ENCODE assay signal across 8 cellular contexts in genomic region chrX:74613350-74614192, GRCh38. TPM values are rescaled to one million over a fixed set of nuclear protein-coding genes. Genes with fewer than 3 reads are reported as not detected.
DNase-seq lines count a peak whose midpoint lies in the region; ATAC-seq and TF ChIP-seq lines count a peak whose summit lies in the region.

No MANE protein-coding gene starts in this region.

- H3K9ac ChIP-seq in HUES64 (ENCODE audit: low read depth, low read length) = peak overlapping the region; percentile 100

- DNase-seq in ELR (ENCODE audit: low read depth) (peak; percentile 58), RPMI8226 (peak; percentile 4), choroid plexus epithelial cell (ENCODE audit: low read depth) (peak; percentile 46), lower leg skin (ENCODE audit: low spot score in 2 of 2) (peak in 1 of 2 donors; percentile 11), testis (peak; percentile 14)
- no peak for DNase-seq in central memory CD4-positive, alpha-beta T cell

- intact Hi-C loops in lower leg skin (cut with DNase I; ENCODE audit: low total_unique reads) = no loop called here
- intact Hi-C loops in testis (cut with DNase I; ENCODE audit: low total_unique reads) = no loop called here

- H3K4me1 ChIP-seq in HUES64 (ENCODE audit: insufficient read depth, low read length) (no peaks in the 10 kb centered on the region), testis (no peaks in the 10 kb centered on the region)

- H3K27me3 ChIP-seq in HUES64 (ENCODE audit: insufficient read depth, low read length) (no peaks in the 10 kb centered on the region), testis (no peaks in the 10 kb centered on the region)

- H3K27ac ChIP-seq in HUES64 (ENCODE audit: low read depth, low read length) (peak overlapping the region; percentile 97), testis (peak overlapping the region; percentile 94 to 97)

- H3K9me3 ChIP-seq in HUES64 (ENCODE audit: insufficient read depth, low read depth, low read length) = no peaks in the 10 kb centered on the region
- no peaks in the 10 kb centered on the region for H3K9me3 ChIP-seq in testis

- peaks cover 32% of the 10 kb centered on the region for H3K36me3 ChIP-seq in HUES64 (ENCODE audit: insufficient read depth, low read length)
- H3K36me3 ChIP-seq in testis (ENCODE audit: low read depth, missing control alignments) = no peaks in the 10 kb centered on the region

- under 1% methylated on average over 21 of the region's 22 CpGs for WGBS in HUES64
- WGBS in lower leg skin, 2 donors = 0 to 40% methylated on average over 22 of the region's 22 CpGs
- 0% methylated on average over 9 to 21 of the region's 22 CpGs for WGBS in testis, 2 donors

- TF ChIP-seq POLR2A in lower leg skin (IDR thresholded peaks at IDR 0.05) (no peak), testis (IDR thresholded peaks at IDR 0.05) (no peak)

- TF ChIP-seq CTCF in choroid plexus epithelial cell (conservative IDR thresholded peaks at IDR 0.05; ENCODE audit: low read depth, low read length) (peak; percentile 26), lower leg skin (IDR thresholded peaks at IDR 0.05) (no peak), testis (IDR thresholded peaks at IDR 0.05) (no peak)

- H3K4me3 ChIP-seq in HUES64 (ENCODE audit: low read length) (peak overlapping the region; percentile 99), choroid plexus epithelial cell (ENCODE audit: low read depth, low read length) (peak overlapping the region; percentile 85), lower leg skin (ENCODE audit: low read depth, poor library complexity, severe bottlenecking) (peak overlapping the region; percentile 60), testis (peak overlapping the region; percentile 77 to 89)

- ATAC-seq in activated CD4-positive, CD25-positive, alpha-beta regulatory T cell treated with anti-CD3 and anti-CD28 coated beads, Interleukin-2, amount 50 U/mL, for 24 hours = no peak

RNA-seq across cellular contexts. Expression of gene RLIM, which starts 0.9 kb away (rescaled TPM):
- 17.8 TPM for polyA plus RNA-seq in HUES64 (2013, experiment 1 of 2)
- polyA plus RNA-seq in HUES64 (2013, experiment 2 of 2) = 19.3 TPM
- 10 to 100 TPM; 18.4 to 25.9 (median 22.3) TPM for total RNA-seq in lower leg skin
- total RNA-seq in testis = 10 to 100 TPM; 29.7 to 30.9 TPM
- polyA plus RNA-seq in testis (ENCODE audit: insufficient read depth, low read depth, low replicate concordance) = 11.5 TPM
